Comparison of ENCODE assay signal across 8 cellular contexts in genomic region chr6:96897396-96898240, GRCh38. TPM values are rescaled to one million over a fixed set of nuclear protein-coding genes. Genes with fewer than 3 reads are reported as not detected.
DNase-seq lines count a peak whose midpoint lies in the region; ATAC-seq and TF ChIP-seq lines count a peak whose summit lies in the region.

Gene NDUFAF4, minus strand, starts transcription at chr6:96897891. Its CDS starts 90 bp downstream, at chr6:96897801.

- H3K4me1 ChIP-seq in PC-3 (ENCODE audit: insufficient read depth, low read length) (peaks cover 17% of the 10 kb centered on the region), muscle layer of colon (ENCODE audit: insufficient read depth, low read length) (peaks cover 30% of the 10 kb centered on the region)

- POLR2A ChIA-PET in PC-3 (lab: Charles Lee; ENCODE audit: unreplicated experiment): no interaction called here

- TF ChIP-seq CTCF in PC-3 (conservative IDR thresholded peaks at IDR 0.05; ENCODE audit: low read depth, low read length): peak; percentile 79

- BruUV-seq in PC-3 (replicated peaks; lab: Mats Ljungman, UMichigan): TSS peak; percentile 50

- H3K36me3 ChIP-seq in PC-3 (ENCODE audit: low read depth, low read length) (peaks cover 14% of the 10 kb centered on the region), muscle layer of colon (ENCODE audit: insufficient read depth, low read length) (peaks cover 17% of the 10 kb centered on the region)

- peak within 1 kb of the TSS; percentile 87 for H3K4me3 ChIP-seq in Jurkat, Clone E6-1 (ENCODE audit: low read length)
- H3K4me3 ChIP-seq in PC-3 (ENCODE audit: low read length): peak within 1 kb of the TSS; percentile 77
- peak within 1 kb of the TSS; percentile 84 to 95 for H3K4me3 ChIP-seq in muscle layer of colon (ENCODE audit: low read depth in 1 of 2, low read length in 2 of 2)

- H3K4me2 ChIP-seq in PC-3 (ENCODE audit: low read length): peak within 1 kb of the TSS; percentile 77

- no peaks in the 10 kb centered on the region for H3K27me3 ChIP-seq in PC-3 (ENCODE audit: low read length)
- no peaks in the 10 kb centered on the region for H3K27me3 ChIP-seq in muscle layer of colon (ENCODE audit: control insufficient read depth in 1 of 2, insufficient read depth in 2 of 2, low read length in 2 of 2)

- DNase-seq in DMS53 treated with DMSO at 0.1 percent for 48 hours (lab: John Stamatoyannopoulos, UW; ENCODE audit: unreplicated experiment) (peak; percentile 83), PC-3 (peak; percentile 90), erythroblast (lab: John Stamatoyannopoulos, UW) (peak; percentile 94 to 96)
- DNase-seq in Jurkat, Clone E6-1 (ENCODE audit: low read depth, low spot score): peak; percentile 90
- peak; percentile 95 for DNase-seq in activated T-cell treated with anti-CD3 and anti-CD28 coated beads, Interleukin-2, amount 50 U/mL, for 1 hour
- peak; percentile 95 for DNase-seq in stimulated activated CD8-positive, alpha-beta memory T cell treated with anti-CD3 and anti-CD28 coated beads, Interleukin-7, amount 100 ng/mL, for 24 hours (ENCODE audit: low read depth)

- peak within 1 kb of the TSS; percentile 74 for H2AFZ ChIP-seq in PC-3 (ENCODE audit: low read length)

- peak; percentile 72 for TF ChIP-seq POLR2A in erythroblast (IDR thresholded peaks at IDR 0.05; ENCODE audit: low read length)

- H3K9me2 ChIP-seq in PC-3 (replicated peaks; ENCODE audit: low read length): no peaks in the 10 kb centered on the region

- peaks cover 21% of the 10 kb centered on the region; the same call in 1 of the 2 replicates for H4K20me1 ChIP-seq in PC-3 (ENCODE audit: low read length)

- CTCF ChIA-PET in PC-3 (lab: Charles Lee): interaction anchor here (0.6 to 1.7 kb wide), 3 partner anchors 33 to 259 kb away, joined by 3 to 5 read pairs (median 3); no protein-coding TSS in a partner anchor

- no peaks in the 10 kb centered on the region for H3K9me3 ChIP-seq in PC-3 (ENCODE audit: low read length)
- no peaks in the 10 kb centered on the region for H3K9me3 ChIP-seq in muscle layer of colon (ENCODE audit: low read length)

- H3K27ac ChIP-seq in PC-3 (ENCODE audit: low read length) (peak within 1 kb of the TSS; percentile 61), muscle layer of colon (ENCODE audit: low read depth, low read length) (peak within 1 kb of the TSS; percentile 93)

- H3K79me2 ChIP-seq in PC-3 (ENCODE audit: low read length): peaks cover 34% of the 10 kb centered on the region

- ATAC-seq in GM21619 (IDR thresholded peaks at IDR 0.05; ENCODE audit: unreplicated experiment) (peak; percentile 90), PC-3 (peak; percentile 87)

- intact Hi-C loops in PC-3 (cut with micrococcal nuclease): loop anchor here (2.0 to 10.0 kb wide), 2 partner anchors 271 to 353 kb away; no protein-coding TSS in a partner anchor

- H3K9ac ChIP-seq in PC-3 (ENCODE audit: low read length) (peak within 1 kb of the TSS; percentile 88), muscle layer of colon (ENCODE audit: low read length) (peak within 1 kb of the TSS; percentile 72)

- H3F3A ChIP-seq in PC-3 (ENCODE audit: low read length, unreplicated experiment): no peaks in the 10 kb centered on the region

RNA-seq across cellular contexts. Expression of gene NDUFAF4, which starts in this region (rescaled TPM):
- 99.4 TPM for polyA plus RNA-seq in Jurkat, Clone E6-1 (2012; ENCODE audit: insufficient read depth, insufficient read length)
- total RNA-seq in PC-3 (2014; rRNA removed): 24.2 and 34.0 TPM in 2 replicates

Comparison
In these comparisons a context has a peak if more than half of its experiments do, and no peak if none do; other contexts are left out.
1. Peak in every context shown above with its lines: DNase-seq, ATAC-seq, H3K4me3 ChIP-seq and H3K27ac ChIP-seq.